18 cellular contexts compared by ENCODE assay signal in genomic region chr12:3168223-3168770, GRCh38.
DNase-seq lines count a peak whose midpoint lies in the region; ATAC-seq and TF ChIP-seq lines count a peak whose summit lies in the region.
"Had no signal": no experiment of that assay in that cellular context is flagged by ENCODE, and none has a peak within 500 bp of the region (broad histone marks: within the 10 kb centered on the region; RNA-seq: fewer than 3 reads in every experiment).

No MANE protein-coding gene starts in this region.

- no peaks in the 10 kb centered on the region for H3K36me3 ChIP-seq in PC-3 (ENCODE audit: low read depth, low read length)
- H3K36me3 ChIP-seq in adrenal gland (replicated peaks in 1 of 2), result no peaks in the 10 kb centered on the region
- H3K36me3 ChIP-seq in CD8-positive, alpha-beta memory T cell (ENCODE audit: insufficient read depth, low read length), result no peaks in the 10 kb centered on the region

- BruUV-seq in Calu3 (replicated peaks; lab: Mats Ljungman, UMichigan), result no TSS peak
- BruUV-seq in PC-3 (replicated peaks; lab: Mats Ljungman, UMichigan), result no TSS peak

- CTCF ChIA-PET in Calu3 (lab: Charles Lee), result interaction anchor here (1.2 to 2.7 kb wide), 3 partner anchors 12 to 107 kb away, joined by 4 to 7 read pairs (median 4); no protein-coding TSS in a partner anchor
- CTCF ChIA-PET in PC-3 (lab: Charles Lee), result interaction anchor here (0.7 to 1.0 kb wide), 2 partner anchors 22 to 107 kb away, joined by 3 to 4 read pairs; no protein-coding TSS in a partner anchor
- CTCF ChIA-PET in CD8-positive, alpha-beta memory T cell (lab: Charles Lee), result no interaction called here

- intact Hi-C loops in Calu3 (cut with micrococcal nuclease; ENCODE audit: unreplicated experiment) (loop anchor here (2.0 kb wide), 1 partner anchor 33 kb away; no protein-coding TSS in a partner anchor), PC-3 (cut with micrococcal nuclease) (loop anchor here (2.0 kb wide), 1 partner anchor 33 kb away; no protein-coding TSS in a partner anchor), adrenal gland (cut with DNase I) (no loop called here)

- DNase-seq in Calu3, result no peak
- DNase-seq in PC-3, result no peak
- DNase-seq in chondrocyte (ENCODE audit: low spot score), result no peak
- no peak for DNase-seq in omental fat pad (ENCODE audit: low spot score)
- no peak for DNase-seq in cerebellar cortex (ENCODE audit: low spot score)
- DNase-seq in adrenal gland, result no peak
- DNase-seq in DMS79 treated with DMSO at 0.1 percent for 48 hours (lab: John Stamatoyannopoulos, UW), result no peak
- no peak for DNase-seq in CD8-positive, alpha-beta memory T cell
- DNase-seq: activated B cell treated with CpG ODN at 0.5 μM for 24 hours; activated CD8-positive, alpha-beta memory T cell treated with anti-CD3 and anti-CD28 coated beads for 24 hours; Karpas-422; NCI-H1048; NCI-H2081; NCI-H510A; SHP77 treated with DMSO at 0.1 percent for 48 hours; testis had no signal

- H3K4me3 Mint-ChIP-seq in Calu3 (ENCODE audit: low read depth, unreplicated experiment) (no peak overlapping the region), chondrocyte (ENCODE audit: unreplicated experiment) (no peak overlapping the region)
- H3K4me3 Mint-ChIP-seq in CD8-positive, alpha-beta memory T cell, result no peak overlapping the region
- H3K4me3 Mint-ChIP-seq: activated B cell treated with CpG ODN at 0.5 μM for 24 hours had no signal

- peak overlapping the region; percentile 85 for H3K4me2 ChIP-seq in PC-3 (ENCODE audit: low read length)

- TF ChIP-seq POLR2A in adrenal gland (IDR thresholded peaks at IDR 0.05), result no peak

- H3K27me3 ChIP-seq in PC-3 (ENCODE audit: low read length) (no peaks in the 10 kb centered on the region), adrenal gland (no peaks in the 10 kb centered on the region)
- H3K27me3 ChIP-seq in CD8-positive, alpha-beta memory T cell (ENCODE audit: insufficient read depth, low read length, poor library complexity, severe bottlenecking), result no peaks in the 10 kb centered on the region
- H3K27me3 ChIP-seq: testis had no signal

- H3K9me3 Mint-ChIP-seq in Calu3 (ENCODE audit: low read depth, unreplicated experiment) (no peaks in the 10 kb centered on the region), chondrocyte (ENCODE audit: low read depth) (no peaks in the 10 kb centered on the region)
- H3K9me3 Mint-ChIP-seq in CD8-positive, alpha-beta memory T cell, result no peaks in the 10 kb centered on the region
- H3K9me3 Mint-ChIP-seq: activated B cell treated with CpG ODN at 0.5 μM for 24 hours; activated T-helper 2 cell treated with anti-CD3 and anti-CD28 coated beads, Interferon-gamma antibody, Interleukin-2, Interleukin-4, amounts not matched to agents 10 μg/mL and 5 μg/mL and 100 μg/mL, durations not matched to agents 14 hours and 24 hours and 36 hours had no signal

- peaks cover 40% of the 10 kb centered on the region for H3K4me1 ChIP-seq in PC-3 (ENCODE audit: insufficient read depth, low read length)
- peaks cover 0 to 4% of the 10 kb centered on the region in 2 donors for H3K4me1 ChIP-seq in adrenal gland (replicated peaks in 1 of 2)
- H3K4me1 ChIP-seq in CD8-positive, alpha-beta memory T cell (ENCODE audit: insufficient read depth, low read length), result no peaks in the 10 kb centered on the region

- no peak for ATAC-seq in PC-3
- ATAC-seq in omental fat pad (ENCODE audit: low FRiP score), result peak; percentile 37
- ATAC-seq: left lobe of liver had no signal

- no peaks in the 10 kb centered on the region for H3F3A ChIP-seq in PC-3 (ENCODE audit: low read length, unreplicated experiment)

- peak overlapping the region; percentile 91 for H3K27ac ChIP-seq in PC-3 (ENCODE audit: low read length)
- no peak overlapping the region for H3K27ac ChIP-seq in adrenal gland
- no peak overlapping the region for H3K27ac ChIP-seq in CD8-positive, alpha-beta memory T cell (ENCODE audit: low read depth, low read length)
- H3K27ac ChIP-seq: testis had no signal

- peak overlapping the region; percentile 35; the same call in 1 of the 2 replicates for H2AFZ ChIP-seq in PC-3 (ENCODE audit: low read length)

- no peaks in the 10 kb centered on the region for H3K36me3 Mint-ChIP-seq in Calu3 (ENCODE audit: insufficient read depth, unreplicated experiment)
- peaks cover 3% of the 10 kb centered on the region for H3K36me3 Mint-ChIP-seq in chondrocyte (ENCODE audit: low read depth)
- no peaks in the 10 kb centered on the region for H3K36me3 Mint-ChIP-seq in CD8-positive, alpha-beta memory T cell

- H3K9me3 ChIP-seq in PC-3 (ENCODE audit: low read length), result no peaks in the 10 kb centered on the region
- no peaks in the 10 kb centered on the region for H3K9me3 ChIP-seq in adrenal gland (replicated peaks in 1 of 3)
- H3K9me3 ChIP-seq in CD8-positive, alpha-beta memory T cell (ENCODE audit: low read length), result no peaks in the 10 kb centered on the region
- H3K9me3 ChIP-seq: testis had no signal

- H4K20me1 ChIP-seq in PC-3 (ENCODE audit: low read length), result no peaks in the 10 kb centered on the region

- TF ChIP-seq CTCF in Calu3 (IDR thresholded peaks at IDR 0.05; ENCODE audit: unreplicated experiment) (no peak), PC-3 (conservative IDR thresholded peaks at IDR 0.05; ENCODE audit: low read depth, low read length) (no peak), chondrocyte (IDR thresholded peaks at IDR 0.05) (no peak), omental fat pad (IDR thresholded peaks at IDR 0.05) (no peak), adrenal gland (IDR thresholded peaks at IDR 0.05) (no peak)

- H3K4me3 ChIP-seq in PC-3 (ENCODE audit: low read length), result peak overlapping the region; percentile 53; the same call in 1 of the 2 replicates
- H3K4me3 ChIP-seq in adrenal gland, result no peak overlapping the region
- H3K4me3 ChIP-seq in CD8-positive, alpha-beta memory T cell (ENCODE audit: low read length), result no peak overlapping the region
- H3K4me3 ChIP-seq: testis had no signal

- H3K79me2 ChIP-seq in PC-3 (ENCODE audit: low read length), result no peaks in the 10 kb centered on the region

- H3K27ac Mint-ChIP-seq in Calu3 (ENCODE audit: unreplicated experiment) (peak overlapping the region; percentile 19), chondrocyte (ENCODE audit: unreplicated experiment) (peak overlapping the region; percentile 88)
- no peak overlapping the region for H3K27ac Mint-ChIP-seq in CD8-positive, alpha-beta memory T cell
- H3K27ac Mint-ChIP-seq: activated B cell treated with CpG ODN at 0.5 μM for 24 hours had no signal

- H3K27me3 Mint-ChIP-seq in Calu3 (ENCODE audit: unreplicated experiment), result peaks cover 55% of the 10 kb centered on the region
- H3K27me3 Mint-ChIP-seq in chondrocyte (ENCODE audit: low read depth), result no peaks in the 10 kb centered on the region
- H3K27me3 Mint-ChIP-seq in CD8-positive, alpha-beta memory T cell, result peaks cover 5 to 20% of the 10 kb centered on the region in 2 donors

- peak overlapping the region; percentile 69 for H3K9ac ChIP-seq in PC-3 (ENCODE audit: low read length)

- 79 to 89% (median 85%) methylated on average over 8 of the region's 8 CpGs for WGBS in adrenal gland, 4 donors

- no peaks in the 10 kb centered on the region for H3K9me2 ChIP-seq in PC-3 (replicated peaks; ENCODE audit: low read length)

- H3K4me1 Mint-ChIP-seq in Calu3 (ENCODE audit: low read depth, unreplicated experiment), result peaks cover 34% of the 10 kb centered on the region
- peaks cover 40% of the 10 kb centered on the region for H3K4me1 Mint-ChIP-seq in chondrocyte (ENCODE audit: low read depth)
- H3K4me1 Mint-ChIP-seq in CD8-positive, alpha-beta memory T cell, result peaks cover 0 to 4% (median 2%) of the 10 kb centered on the region in 3 donors
- H3K4me1 Mint-ChIP-seq: activated B cell treated with CpG ODN at 0.5 μM for 24 hours had no signal

- POLR2A ChIA-PET in PC-3 (lab: Charles Lee; ENCODE audit: unreplicated experiment), result interaction anchor here (0.6 kb wide), 1 partner anchor 13 kb away, joined by 3 read pairs; no protein-coding TSS in a partner anchor
- POLR2A ChIA-PET in CD8-positive, alpha-beta memory T cell (lab: Charles Lee), result no interaction called here

Comparison
In these comparisons a context has a peak if more than half of its experiments do, and no peak if none do; other contexts are left out.
1. H3K27ac Mint-ChIP-seq: peak in Calu3 (single experiment) and chondrocyte (single experiment); none in CD8-positive, alpha-beta memory T cell (0 of 8).
2. intact Hi-C loops: an anchor here in Calu3 (2.0 kb wide) and PC-3 (2.0 kb wide); none called in adrenal gland.